Comparison of ENCODE assay signal across 6 cellular contexts in genomic region chr14:24327914-24328313, GRCh38. TPM values are rescaled to one million over a fixed set of nuclear protein-coding genes. Genes with fewer than 3 reads are reported as not detected.
A peak's percentile ranks its signal among the peaks of the same experiment; 100 is the strongest.
DNase-seq lines count a peak whose midpoint lies in the region; ATAC-seq, FAIRE-seq and TF ChIP-seq lines count a peak whose summit lies in the region.
"Not testable (repeated sequence)": the region's sequence is repeated elsewhere in the genome, so short reads cannot be mapped to it uniquely, and the experiment has no call there.

No MANE protein-coding gene starts in this region.

- not testable (repeated sequence) for H3K27ac ChIP-seq in 22Rv1; GM12878 (ENCODE audit: control insufficient read depth, insufficient read depth)
- H3K27ac ChIP-seq in neutrophil: peak overlapping the region; percentile 91

- in situ Hi-C loops in GM13977 (cut with MboI; ENCODE audit: low pct_unique_long_range_greater_than_20kb, low sequenced_read_pairs, unreplicated experiment): loop anchor here (25.0 kb wide), 1 partner anchor 334 kb away; no protein-coding TSS in a partner anchor
- in situ Hi-C loops in GM12878 (cut with MboI): not testable (repeated sequence)

- not testable (repeated sequence) for H4K20me1 ChIP-seq in GM12878 (ENCODE audit: control insufficient read depth, insufficient read depth)

- not testable (repeated sequence) for H3K9ac ChIP-seq in GM12878 (ENCODE audit: control insufficient read depth, insufficient read depth, low read length)

- BruUV-seq in GM12878 (replicated peaks; lab: Mats Ljungman, UMichigan): not testable (repeated sequence)

- RAD21 ChIA-PET in GM12878 (lab: Charles Lee; ENCODE audit: unreplicated experiment): interaction anchor here (1.1 to 3.9 kb wide), 4 partner anchors 17 to 104 kb away, joined by 3 to 26 read pairs (median 4); partner anchors contain the start of gene TINF2

- H3K9me3 Mint-ChIP-seq in glutamatergic neuron (ENCODE audit: unreplicated experiment): not testable (repeated sequence)

- peak; percentile 75 for TF ChIP-seq CTCF in 22Rv1 (IDR thresholded peaks at IDR 0.05)
- TF ChIP-seq CTCF in GM13977 (IDR thresholded peaks at IDR 0.05; ENCODE audit: extremely low read depth, insufficient read depth, missing control alignments): peak; percentile 57
- TF ChIP-seq CTCF in GM12878 (IDR thresholded peaks at IDR 0.05 in 2 of 3, conservative IDR thresholded peaks at IDR 0.05 in 1 of 3; ENCODE audit: control insufficient read depth in 2 of 3, extremely low read depth in 1 of 3, insufficient read depth in 1 of 3, low read depth in 3 of 3, low read length in 3 of 3): 0 out of 6 replicates have a peak, but pooled peaks of 2 of the 3 experiments have one; percentile 16 to 42
- TF ChIP-seq CTCF in glutamatergic neuron (IDR thresholded peaks at IDR 0.05; ENCODE audit: partially characterized antibody, unreplicated experiment): peak; percentile 65
- peak; percentile 86 for TF ChIP-seq CTCF in neutrophil (IDR thresholded peaks at IDR 0.05)

- H2AFZ ChIP-seq in GM12878 (ENCODE audit: control insufficient read depth, low read depth, low read length): not testable (repeated sequence)

- intact Hi-C loops in GM12878 (cut with micrococcal nuclease; ENCODE audit: unreplicated experiment): loop anchor here (1.0 kb wide), 2 partner anchors 103 to 108 kb away; no protein-coding TSS in a partner anchor

- not testable (repeated sequence) for TF ChIP-seq RAD21 in GM12878 (IDR thresholded peaks at IDR 0.05; ENCODE audit: insufficient read depth, low read depth, low read length)

- H3K27me3 Mint-ChIP-seq in glutamatergic neuron (ENCODE audit: unreplicated experiment): peaks cover 17% of the 10 kb centered on the region

- not testable (repeated sequence) for H3K79me2 ChIP-seq in GM12878 (ENCODE audit: control insufficient read depth, insufficient read depth, low read length)

- H3K36me3 Mint-ChIP-seq in glutamatergic neuron (ENCODE audit: unreplicated experiment): not testable (repeated sequence)

- CTCF ChIA-PET in GM12878 (lab: Yijun Ruan, JAX): interaction anchor here (0.8 to 16.6 kb wide), 7 partner anchors 11 to 112 kb away, joined by 3 to 452 read pairs (median 11); partner anchors contain the start of genes CBLN3, CIDEB, KHNYN and LTB4R

- H3K4me1 ChIP-seq in GM12878 (ENCODE audit: control insufficient read depth, insufficient read depth, low read length): not testable (repeated sequence)
- peaks cover 85% of the 10 kb centered on the region in 2 experiments for H3K4me1 ChIP-seq in neutrophil (ENCODE audit: control insufficient read depth in 1 of 2, insufficient read depth in 1 of 2, low read depth in 1 of 2, low read length in 1 of 2)

- H3K27ac Mint-ChIP-seq in glutamatergic neuron (ENCODE audit: unreplicated experiment): not testable (repeated sequence)

- 2% methylated on average over 9 of the region's 9 CpGs for WGBS in GM12878 (ENCODE audit: insufficient coverage, insufficient replicate concordance, low lambda C conversion rate, missing lambda C conversion rate)

- H3K4me3 ChIP-seq in GM12878: not testable (repeated sequence)
- peak overlapping the region in 1 of 2 experiments; percentile 38 for H3K4me3 ChIP-seq in neutrophil (ENCODE audit: low read depth in 1 of 2, low read length in 1 of 2)

- not testable (repeated sequence) for H3K9me3 ChIP-seq in GM12878 (replicated peaks; ENCODE audit: control insufficient read depth, insufficient read depth, low read length); neutrophil

- POLR2A ChIA-PET in GM12878 (lab: Charles Lee): interaction anchor here (0.9 to 1.4 kb wide), 2 partner anchors 15 to 38 kb away, joined by 4 read pairs; no protein-coding TSS in a partner anchor

- H3K36me3 ChIP-seq in GM12878 (ENCODE audit: control insufficient read depth in 2 of 2, insufficient read depth in 2 of 2, low read length in 1 of 2): not testable (repeated sequence)
- H3K36me3 ChIP-seq in neutrophil: peaks cover 11% of the 10 kb centered on the region

- H3K4me2 ChIP-seq in GM12878 (ENCODE audit: control insufficient read depth, insufficient read depth): not testable (repeated sequence)

- not testable (repeated sequence) for H3K4me3 Mint-ChIP-seq in glutamatergic neuron (ENCODE audit: unreplicated experiment)

- not testable (repeated sequence) for H3K27me3 ChIP-seq in GM12878 (replicated peaks in 1 of 2; ENCODE audit: control insufficient read depth in 2 of 2, insufficient read depth in 2 of 2, low read length in 1 of 2); neutrophil

- not testable (repeated sequence) for TF ChIP-seq EP300 in GM12878 (IDR thresholded peaks at IDR 0.05; ENCODE audit: borderline replicate concordance in 1 of 2, control insufficient read depth in 1 of 2, low read depth in 2 of 2, low read length in 2 of 2)

- H3K4me1 Mint-ChIP-seq in glutamatergic neuron (ENCODE audit: low read depth, unreplicated experiment): not testable (repeated sequence)

- SMC1A ChIA-PET in GM12878 (lab: Charles Lee; ENCODE audit: uncharacterized antibody, unreplicated experiment): interaction anchor here (0.7 to 2.1 kb wide), 4 partner anchors 104 to 220 kb away, joined by 3 to 11 read pairs (median 4); no protein-coding TSS in a partner anchor

- TF ChIP-seq POLR2A in GM12878 (IDR thresholded peaks at IDR 0.05; ENCODE audit: low read depth, low read length): not testable (repeated sequence)

- not testable (repeated sequence) for ATAC-seq in GM12878

- not testable (repeated sequence) for FAIRE-seq in GM12878 (lab: Jason Lieb, UNC)

- not testable (repeated sequence) for DNase-seq in GM13977 (ENCODE audit: low spot score); GM12878 (ENCODE audit: low read depth, low spot score)
- peak; percentile 22 for DNase-seq in RPMI7951 (ENCODE audit: low read depth)
- peak; percentile 69 for DNase-seq in glutamatergic neuron

RNA-seq across cellular contexts. Expression of gene ADCY4, which starts 7.0 kb away (rescaled TPM):
- not detected in 2 replicates for total RNA-seq in RPMI7951 (2014; rRNA removed; shearing (Covaris generic))
- total RNA-seq in GM12878 (2013; cell fraction: nucleolus; rRNA removed): 6.1 and 8.0 TPM in 2 replicates
- total RNA-seq in GM12878 (2014; rRNA removed): 0.11 and 0.23 TPM in 2 replicates
- 0.46 TPM in 1 of 2 replicates, not detected in the other for total RNA-seq in GM12878 (2014; rRNA removed; fragmentation: Illumina TruSeq; extraction: Trizol)
- total RNA-seq in GM12878 (2021): 0.87 and 1.0 TPM in 2 replicates
- 0.38 TPM for polyA plus RNA-seq in GM12878 (2011; ENCODE audit: low read depth)
- 0.09 and 0.34 TPM in 2 replicates for polyA plus RNA-seq in GM12878 (2011; rRNA removed)
- 0.12 and 0.23 TPM in 2 replicates for polyA plus RNA-seq in GM12878 (2011; cell fraction: cytosol; rRNA removed)
- polyA plus RNA-seq in GM12878 (2011; cell fraction: nucleus; rRNA removed): 3.5 and 6.1 TPM in 2 replicates
- 1.0 and 1.3 TPM in 2 replicates for polyA plus RNA-seq in GM12878 (2012)
- 0.21 and 0.60 TPM in 2 replicates for polyA plus RNA-seq in GM12878 (2014; fragmentation: Illumina TruSeq; extraction: Trizol)
- under 1 TPM; 0.05 to 0.11 TPM for polyA plus RNA-seq in GM12878 (2014; fragmentation: Nextera tagmentation; extraction: Ambion mirVana)
- polyA plus RNA-seq in GM12878 (2014; rRNA removed): 0.19 and 1.1 TPM in 2 replicates
- polyA plus RNA-seq in GM12878 (2016; fragmentation: Nextera tagmentation; extraction: Ambion mirVana): under 1 TPM; 0.21 to 0.33 TPM
- 0.82 and 1.0 TPM in 2 replicates for polyA minus RNA-seq in GM12878 (2011; rRNA and poly(A)+ RNA removed)
- not detected in 2 replicates for polyA minus RNA-seq in GM12878 (2011; cell fraction: cytosol; rRNA and poly(A)+ RNA removed)
- 0.73 and 2.0 TPM in 2 replicates for polyA minus RNA-seq in GM12878 (2011; cell fraction: nucleus; rRNA and poly(A)+ RNA removed)
- total RNA-seq in glutamatergic neuron (ENCODE audit: unreplicated experiment): not detected

RNA-seq across cellular contexts. Expression of gene RIPK3, which starts 11.9 kb away (rescaled TPM):
- total RNA-seq in RPMI7951 (2014; rRNA removed; shearing (Covaris generic)): 0.60 and 1.3 TPM in 2 replicates
- 35.9 and 37.3 TPM in 2 replicates for total RNA-seq in GM12878 (2013; cell fraction: nucleolus; rRNA removed)
- total RNA-seq in GM12878 (2014; rRNA removed) (10.7 and 11.6 TPM in 2 replicates), GM12878 (2014; rRNA removed; fragmentation: Illumina TruSeq; extraction: Trizol) (8.3 and 8.6 TPM in 2 replicates), GM12878 (2021) (11.2 and 12.8 TPM in 2 replicates), glutamatergic neuron (ENCODE audit: unreplicated experiment) (not detected)
- polyA plus RNA-seq in GM12878 (2011; ENCODE audit: low read depth): 4.4 TPM
- polyA plus RNA-seq in GM12878 (2011; rRNA removed) (4.4 and 6.5 TPM in 2 replicates), GM12878 (2014; fragmentation: Illumina TruSeq; extraction: Trizol) (7.4 and 8.3 TPM in 2 replicates), GM12878 (2014; fragmentation: Nextera tagmentation; extraction: Ambion mirVana) (1 to 10 TPM; 2.0 to 2.7 TPM), GM12878 (2014; rRNA removed) (13.6 and 17.1 TPM in 2 replicates), GM12878 (2016; fragmentation: Nextera tagmentation; extraction: Ambion mirVana) (1 to 10 TPM; 7.5 to 8.0 TPM)
- polyA plus RNA-seq in GM12878 (2011; cell fraction: cytosol; rRNA removed): 5.2 and 7.4 TPM in 2 replicates
- polyA plus RNA-seq in GM12878 (2011; cell fraction: nucleus; rRNA removed): 31.0 and 36.7 TPM in 2 replicates
- 6.6 and 8.2 TPM in 2 replicates for polyA plus RNA-seq in GM12878 (2012)
- 4.5 and 9.0 TPM in 2 replicates for polyA minus RNA-seq in GM12878 (2011; rRNA and poly(A)+ RNA removed)
- 1.3 and 2.7 TPM in 2 replicates for polyA minus RNA-seq in GM12878 (2011; cell fraction: cytosol; rRNA and poly(A)+ RNA removed)
- polyA minus RNA-seq in GM12878 (2011; cell fraction: nucleus; rRNA and poly(A)+ RNA removed): 23.9 and 29.9 TPM in 2 replicates

RNA-seq across cellular contexts. Expression of gene LTB4R, which starts 16.6 kb away (rescaled TPM):
- total RNA-seq in RPMI7951 (2014; rRNA removed; shearing (Covaris generic)): 0.48 and 0.59 TPM in 2 replicates
- 13.4 and 13.7 TPM in 2 replicates for total RNA-seq in GM12878 (2013; cell fraction: nucleolus; rRNA removed)
- 4.9 and 10.8 TPM in 2 replicates for total RNA-seq in GM12878 (2014; rRNA removed)
- total RNA-seq in GM12878 (2014; rRNA removed; fragmentation: Illumina TruSeq; extraction: Trizol): 2.9 and 3.1 TPM in 2 replicates
- total RNA-seq in GM12878 (2021): 6.8 and 9.2 TPM in 2 replicates
- polyA plus RNA-seq in GM12878 (2011; ENCODE audit: low read depth): 3.4 TPM
- polyA plus RNA-seq in GM12878 (2011; rRNA removed): 3.9 and 4.8 TPM in 2 replicates
- polyA plus RNA-seq in GM12878 (2011; cell fraction: cytosol; rRNA removed): 2.9 and 6.0 TPM in 2 replicates
- polyA plus RNA-seq in GM12878 (2011; cell fraction: nucleus; rRNA removed): 77.6 and 82.4 TPM in 2 replicates
- polyA plus RNA-seq in GM12878 (2012): 6.1 and 6.6 TPM in 2 replicates
- 7.8 and 10.6 TPM in 2 replicates for polyA plus RNA-seq in GM12878 (2014; fragmentation: Illumina TruSeq; extraction: Trizol)
- polyA plus RNA-seq in GM12878 (2014; fragmentation: Nextera tagmentation; extraction: Ambion mirVana): 1 to 10 TPM; 1.2 to 1.7 TPM
- polyA plus RNA-seq in GM12878 (2014; rRNA removed): 14.0 and 18.3 TPM in 2 replicates
- polyA plus RNA-seq in GM12878 (2016; fragmentation: Nextera tagmentation; extraction: Ambion mirVana): 1 to 10 TPM; 3.1 to 3.2 TPM
- polyA minus RNA-seq in GM12878 (2011; rRNA and poly(A)+ RNA removed): 2.3 and 5.1 TPM in 2 replicates
- polyA minus RNA-seq in GM12878 (2011; cell fraction: cytosol; rRNA and poly(A)+ RNA removed): 1.6 and 2.1 TPM in 2 replicates
- 7.6 and 11.2 TPM in 2 replicates for polyA minus RNA-seq in GM12878 (2011; cell fraction: nucleus; rRNA and poly(A)+ RNA removed)
- 7.1 TPM for total RNA-seq in glutamatergic neuron (ENCODE audit: unreplicated experiment)

RNA-seq across cellular contexts. Expression of gene LTB4R2, which starts 18.0 kb away (rescaled TPM):
- 0.72 and 0.88 TPM in 2 replicates for total RNA-seq in RPMI7951 (2014; rRNA removed; shearing (Covaris generic))
- total RNA-seq in GM12878 (2013; cell fraction: nucleolus; rRNA removed): 43.5 and 48.4 TPM in 2 replicates
- total RNA-seq in GM12878 (2014; rRNA removed) (7.8 and 10.0 TPM in 2 replicates), GM12878 (2014; rRNA removed; fragmentation: Illumina TruSeq; extraction: Trizol) (2.6 and 2.8 TPM in 2 replicates), GM12878 (2021) (8.9 and 13.0 TPM in 2 replicates), glutamatergic neuron (ENCODE audit: unreplicated experiment) (8.9 TPM)
- polyA plus RNA-seq in GM12878 (2011; ENCODE audit: low read depth): 1.2 TPM
- polyA plus RNA-seq in GM12878 (2011; rRNA removed) (2.4 and 2.5 TPM in 2 replicates), GM12878 (2014; fragmentation: Illumina TruSeq; extraction: Trizol) (3.0 and 3.3 TPM in 2 replicates), GM12878 (2014; fragmentation: Nextera tagmentation; extraction: Ambion mirVana) (under 1 TPM; 0.06 to 0.09 TPM), GM12878 (2014; rRNA removed) (16.0 and 17.8 TPM in 2 replicates), GM12878 (2016; fragmentation: Nextera tagmentation; extraction: Ambion mirVana) (1 to 10 TPM in 1 of 2 experiments, under 1 TPM in 1; 0.96 to 1.2 TPM)
- polyA plus RNA-seq in GM12878 (2011; cell fraction: cytosol; rRNA removed): 1.9 and 4.5 TPM in 2 replicates
- polyA plus RNA-seq in GM12878 (2011; cell fraction: nucleus; rRNA removed): 58.1 and 70.5 TPM in 2 replicates
- 4.6 and 4.9 TPM in 2 replicates for polyA plus RNA-seq in GM12878 (2012)
- polyA minus RNA-seq in GM12878 (2011; rRNA and poly(A)+ RNA removed): 3.4 and 4.6 TPM in 2 replicates
- polyA minus RNA-seq in GM12878 (2011; cell fraction: cytosol; rRNA and poly(A)+ RNA removed): 0.94 and 1.6 TPM in 2 replicates
- polyA minus RNA-seq in GM12878 (2011; cell fraction: nucleus; rRNA and poly(A)+ RNA removed): 13.5 and 26.6 TPM in 2 replicates

RNA-seq across cellular contexts. Expression of gene CIDEB, which starts 20.1 kb away (rescaled TPM):
- total RNA-seq in RPMI7951 (2014; rRNA removed; shearing (Covaris generic)): not detected in 2 replicates
- 11.0 and 12.9 TPM in 2 replicates for total RNA-seq in GM12878 (2013; cell fraction: nucleolus; rRNA removed)
- total RNA-seq in GM12878 (2014; rRNA removed) (4.1 and 5.5 TPM in 2 replicates), GM12878 (2014; rRNA removed; fragmentation: Illumina TruSeq; extraction: Trizol) (2.5 and 2.7 TPM in 2 replicates), GM12878 (2021) (5.1 and 5.5 TPM in 2 replicates), glutamatergic neuron (ENCODE audit: unreplicated experiment) (1.8 TPM)
- 0.64 TPM for polyA plus RNA-seq in GM12878 (2011; ENCODE audit: low read depth)
- polyA plus RNA-seq in GM12878 (2011; rRNA removed) (0.19 and 0.34 TPM in 2 replicates), GM12878 (2014; fragmentation: Illumina TruSeq; extraction: Trizol) (5.2 and 5.7 TPM in 2 replicates), GM12878 (2014; fragmentation: Nextera tagmentation; extraction: Ambion mirVana) (1 to 10 TPM in 1 of 2 experiments, under 1 TPM in 1; 0.82 to 2.3 TPM), GM12878 (2014; rRNA removed) (5.4 and 6.3 TPM in 2 replicates), GM12878 (2016; fragmentation: Nextera tagmentation; extraction: Ambion mirVana) (1 to 10 TPM; 3.1 to 3.3 TPM)
- polyA plus RNA-seq in GM12878 (2011; cell fraction: cytosol; rRNA removed): 0.23 and 0.24 TPM in 2 replicates
- polyA plus RNA-seq in GM12878 (2011; cell fraction: nucleus; rRNA removed): 0.23 and 0.33 TPM in 2 replicates
- 1.6 and 1.8 TPM in 2 replicates for polyA plus RNA-seq in GM12878 (2012)
- 0.26 and 0.59 TPM in 2 replicates for polyA minus RNA-seq in GM12878 (2011; rRNA and poly(A)+ RNA removed)
- polyA minus RNA-seq in GM12878 (2011; cell fraction: cytosol; rRNA and poly(A)+ RNA removed): not detected in 2 replicates
- polyA minus RNA-seq in GM12878 (2011; cell fraction: nucleus; rRNA and poly(A)+ RNA removed): 0.36 and 0.96 TPM in 2 replicates

Comparison
In these comparisons a context has a peak if more than half of its experiments do, and no peak if none do; other contexts are left out.
1. CTCF ChIP-seq: peak in every context shown above with its lines; median percentile 86 in neutrophil; 75 in 22Rv1; 65 in glutamatergic neuron; 57 in GM13977; 29 in GM12878.